12 cellular contexts compared by ENCODE assay signal in the genomic region with DNA sequence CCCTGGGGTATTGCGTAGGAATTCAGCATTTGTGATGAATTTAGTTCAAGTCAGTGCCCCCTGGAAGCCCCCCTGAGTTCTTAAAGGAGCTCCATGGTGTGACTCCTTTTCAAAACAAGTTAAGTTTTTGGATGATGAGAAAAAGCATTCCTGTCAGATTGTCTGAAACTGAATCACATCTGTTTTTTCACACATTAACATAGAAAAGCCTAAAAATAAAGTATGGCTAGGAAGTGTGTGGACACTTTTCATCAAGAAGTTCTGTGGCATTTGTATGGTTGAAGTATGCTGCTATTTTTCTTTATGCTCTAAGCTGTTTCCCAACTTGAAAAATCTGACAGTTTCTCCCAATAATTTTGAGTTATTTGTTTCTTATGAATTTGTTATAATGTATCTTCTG. TPM values are rescaled to one million over a fixed set of nuclear protein-coding genes. Genes with fewer than 3 reads are reported as not detected.
DNase-seq lines count a peak whose midpoint lies in the region; ATAC-seq and TF ChIP-seq lines count a peak whose summit lies in the region.
"Had no signal": no experiment of that assay in that cellular context is flagged by ENCODE, and none has a peak within 500 bp of the region (broad histone marks: within the 10 kb centered on the region; RNA-seq: fewer than 3 reads in every experiment).

No MANE protein-coding gene starts in this region.

- TF ChIP-seq POLR2A in spleen (IDR thresholded peaks at IDR 0.05) (no peak), lower leg skin (IDR thresholded peaks at IDR 0.05) (no peak)

- peaks cover 92% of the 10 kb centered on the region for H3K4me1 ChIP-seq in OCI-LY7 (ENCODE audit: insufficient read depth, low read length, poor library complexity, severe bottlenecking)
- peaks cover 7 to 72% (median 54%) of the 10 kb centered on the region in 6 donors for H3K4me1 ChIP-seq in spleen

- no peaks in the 10 kb centered on the region for H4K20me1 ChIP-seq in OCI-LY7 (ENCODE audit: insufficient read depth, low read length)

- peaks cover 21% of the 10 kb centered on the region for H3K36me3 Mint-ChIP-seq in activated CD8-positive, alpha-beta memory T cell treated with anti-CD3 and anti-CD28 coated beads, Interleukin-2, amount 10 ng/mL, durations not matched to agents 7 days and 5 days

- H2AFZ ChIP-seq in OCI-LY7 (ENCODE audit: low read length): no peak overlapping the region

- TF ChIP-seq CTCF in OCI-LY7 (conservative IDR thresholded peaks at IDR 0.05; ENCODE audit: low read length) (no peak), brain microvascular endothelial cell (IDR thresholded peaks at IDR 0.05; ENCODE audit: low read depth, low read length, missing control alignments) (no peak), spleen (IDR thresholded peaks at IDR 0.05 in 8 of 11, conservative IDR thresholded peaks at IDR 0.05 in 3 of 11) (no peak), lower leg skin (IDR thresholded peaks at IDR 0.05) (no peak)

- peak overlapping the region; percentile 83 for H3K4me2 ChIP-seq in OCI-LY7 (ENCODE audit: low read length)

- POLR2A ChIA-PET in OCI-LY7 (lab: Charles Lee): interaction anchor here (0.6 to 5.9 kb wide), 9 partner anchors 9 to 72 kb away, joined by 3 to 43 read pairs (median 5); no protein-coding TSS in a partner anchor

- H3K4me1 Mint-ChIP-seq in activated CD8-positive, alpha-beta memory T cell treated with anti-CD3 and anti-CD28 coated beads, Interleukin-2, amount 10 ng/mL, durations not matched to agents 7 days and 5 days: peaks cover 67% of the 10 kb centered on the region

- peak overlapping the region; percentile 100 for H3K27ac Mint-ChIP-seq in activated CD8-positive, alpha-beta memory T cell treated with anti-CD3 and anti-CD28 coated beads, Interleukin-2, amount 10 ng/mL, durations not matched to agents 7 days and 5 days

- no peaks in the 10 kb centered on the region for H3K27me3 Mint-ChIP-seq in activated CD8-positive, alpha-beta memory T cell treated with anti-CD3 and anti-CD28 coated beads, Interleukin-2, amount 10 ng/mL, durations not matched to agents 7 days and 5 days

- CTCF ChIA-PET in activated CD8-positive, alpha-beta memory T cell treated with anti-CD3 and anti-CD28 coated beads, Interleukin-2, amount 10 ng/mL, durations not matched to agents 7 days and 5 days (lab: Charles Lee): interaction anchor here (1.2 to 3.9 kb wide), 5 partner anchors 8 to 30 kb away, joined by 3 to 18 read pairs (median 4); no protein-coding TSS in a partner anchor
- CTCF ChIA-PET in OCI-LY7 (lab: Charles Lee; ENCODE audit: unreplicated experiment): interaction anchor here (0.6 kb wide), 1 partner anchor 1793 kb away, joined by 3 read pairs; no protein-coding TSS in a partner anchor

- H3K27ac ChIP-seq in OCI-LY7 (ENCODE audit: low read depth, low read length, poor library complexity, severe bottlenecking) (peak overlapping the region; percentile 99), brain microvascular endothelial cell (no peak overlapping the region), spleen (peak overlapping the region; percentile 58 to 96 (median 88))
- H3K27ac ChIP-seq: thyroid gland had no signal

- H3K4me3 ChIP-seq in OCI-LY7 (ENCODE audit: low read depth, low read length, poor library complexity, severe bottlenecking) (peak overlapping the region; percentile 64), brain microvascular endothelial cell (ENCODE audit: low read depth, low read length) (no peak overlapping the region), spleen (peak overlapping the region in 1 of 8 donors; percentile 22), lower leg skin (ENCODE audit: low read depth, poor library complexity, severe bottlenecking) (no peak overlapping the region)
- H3K4me3 ChIP-seq: MG63, thyroid gland had no signal

- H3K9me2 ChIP-seq in OCI-LY7 (ENCODE audit: insufficient read depth, low read length): no peaks in the 10 kb centered on the region

- H3K36me3 ChIP-seq in OCI-LY7 (ENCODE audit: insufficient read depth, low read length) (peaks cover 26% of the 10 kb centered on the region; the same call in 1 of the 2 replicates), brain microvascular endothelial cell (replicated peaks) (no peaks in the 10 kb centered on the region), spleen (peaks cover 0 to 8% (median 0%) of the 10 kb centered on the region in 6 donors)
- H3K36me3 ChIP-seq: MG63, thyroid gland had no signal

- no peaks in the 10 kb centered on the region for H3K9me3 Mint-ChIP-seq in activated CD8-positive, alpha-beta memory T cell treated with anti-CD3 and anti-CD28 coated beads, Interleukin-2, amount 10 ng/mL, durations not matched to agents 7 days and 5 days (ENCODE audit: low read depth)

- WGBS in spleen, 5 donors: 73 to 95% (median 88%) methylated on average over 1 of the region's 1 CpG
- 81 to 85% methylated on average over 1 of the region's 1 CpG for WGBS in lower leg skin, 2 donors

- no peaks in the 10 kb centered on the region for H3K27me3 ChIP-seq in brain microvascular endothelial cell (replicated peaks)
- H3K27me3 ChIP-seq in spleen (replicated peaks in 1 of 7): no peaks in the 10 kb centered on the region
- H3K27me3 ChIP-seq: MG63, thyroid gland had no signal

- peak overlapping the region; percentile 53 for H3K4me3 Mint-ChIP-seq in activated CD8-positive, alpha-beta memory T cell treated with anti-CD3 and anti-CD28 coated beads, Interleukin-2, amount 10 ng/mL, durations not matched to agents 7 days and 5 days

- no peak for ATAC-seq in activated CD8-positive, alpha-beta memory T cell treated with anti-CD3 and anti-CD28 coated beads, Interleukin-2, amount 10 ng/mL, durations not matched to agents 7 days and 5 days
- ATAC-seq: Right ventricle myocardium inferior had no signal

- BruUV-seq in OCI-LY7 (replicated peaks; lab: Mats Ljungman, UMichigan): no TSS peak

- in situ Hi-C loops in brain microvascular endothelial cell (cut with HindIII; ENCODE audit: low pct_ligation_motif_present, low sequenced_read_pairs): no loop called here

- intact Hi-C loops in OCI-LY7 (cut with micrococcal nuclease; ENCODE audit: unreplicated experiment) (loop anchor here (5.0 kb wide), 1 partner anchor 64 kb away; no protein-coding TSS in a partner anchor), spleen (cut with DNase I; ENCODE audit: low total_unique reads) (no loop called here), lower leg skin (cut with DNase I; ENCODE audit: low total_unique reads) (no loop called here)

- H3K9me3 ChIP-seq in OCI-LY7 (ENCODE audit: low read length) (no peaks in the 10 kb centered on the region), spleen (no peaks in the 10 kb centered on the region)
- H3K9me3 ChIP-seq: MG63, thyroid gland had no signal

- H3K79me2 ChIP-seq in OCI-LY7 (ENCODE audit: insufficient read depth, low read depth, low read length): peaks cover 51% of the 10 kb centered on the region; the same call in 1 of the 2 replicates

- DNase-seq in activated CD8-positive, alpha-beta memory T cell treated with anti-CD3 and anti-CD28 coated beads, Interleukin-2, amount 10 ng/mL, durations not matched to agents 7 days and 5 days: no peak
- no peak for DNase-seq in activated CD8-positive, alpha-beta memory T cell treated with anti-CD3 and anti-CD28 coated beads, Interleukin-2, amount 50 U/mL, for 4 hours
- DNase-seq in OCI-LY7 (ENCODE audit: low spot score) (no peak), brain microvascular endothelial cell (peak; percentile 22), spleen (no peak), lower leg skin (ENCODE audit: low spot score in 2 of 2) (no peak), NCI-H187 (lab: John Stamatoyannopoulos, UW) (no peak)
- DNase-seq in stimulated activated CD4-positive, alpha-beta T cell treated with anti-CD3 and anti-CD28 coated beads, Interleukin-12 subunit alpha, Interleukin-12 subunit beta, amount 100 ng/mL, for 4 hours: no peak
- DNase-seq: DMS153, MG63, thyroid gland had no signal

RNA-seq across cellular contexts. Expression of a gene that starts 33.7 kb away (rescaled TPM):
- total RNA-seq in activated CD8-positive, alpha-beta memory T cell treated with anti-CD3 and anti-CD28 coated beads, Interleukin-2, amount 10 ng/mL, durations not matched to agents 7 days and 5 days: 10 to 100 TPM; 55.0 to 58.5 TPM
- total RNA-seq in OCI-LY7 (2014; rRNA removed; shearing (Covaris generic)): 38.7 and 47.6 TPM in 2 replicates
- total RNA-seq in OCI-LY7 (2022) (98.2 and 109 TPM in 2 replicates), spleen (10 to 100 TPM; 54.7 to 75.7 (median 63.4) TPM), lower leg skin (10 to 100 TPM; 34.7 to 69.9 (median 41.8) TPM)
- polyA plus RNA-seq in spleen: 10 to 100 TPM; 12.0 to 17.5 (median 15.5) TPM
